Comparison of ENCODE assay signal across 11 cellular contexts in genomic region chr15:64938192-64938591, GRCh38. TPM values are rescaled to one million over a fixed set of nuclear protein-coding genes. Genes with fewer than 3 reads are reported as not detected.
DNase-seq lines count a peak whose midpoint lies in the region.
"Had no signal": no experiment of that assay in that cellular context is flagged by ENCODE, and none has a peak within 500 bp of the region (broad histone marks: within the 10 kb centered on the region; RNA-seq: fewer than 3 reads in every experiment).

No MANE protein-coding gene starts in this region.

- DNase-seq in A172 (ENCODE audit: low spot score) (peak; percentile 76), LoVo (ENCODE audit: low spot score) (peak; percentile 53), amniotic epithelial cell (ENCODE audit: low read depth) (peak; percentile 68), iris pigment epithelial cell (ENCODE audit: low read depth) (peak; percentile 55), OCI-M2 (lab: John Stamatoyannopoulos, UW; ENCODE audit: unreplicated experiment) (no peak), NCI-H446 (lab: John Stamatoyannopoulos, UW) (no peak), HK-2 (ENCODE audit: unreplicated experiment) (no peak)
- DNase-seq in activated naive CD4-positive, alpha-beta T cell treated with Interleukin-2 at 50 U/mL for 16 hours, result no peak
- DNase-seq: colonic mucosa; NCI-H526 treated with DMSO at 0.1 percent for 48 hours; stimulated activated CD4-positive, alpha-beta T cell treated with anti-CD3 and anti-CD28 coated beads, Interleukin-2, amount 100 ng/mL, for 48 hours had no signal

RNA-seq across cellular contexts. Expression of gene ANKDD1A, which starts 26.5 kb away (rescaled TPM):
- 5.9 and 15.7 TPM in 2 replicates for total RNA-seq in A172 (2014; rRNA removed; shearing (Covaris generic))

RNA-seq across cellular contexts. Expression of gene SPG21, which starts 51.5 kb away (rescaled TPM):
- 102 and 113 TPM in 2 replicates for total RNA-seq in A172 (2014; rRNA removed; shearing (Covaris generic))

Comparison
In these comparisons a context has a peak if more than half of its experiments do, and no peak if none do; other contexts are left out.
1. DNase-seq: peak in A172 (single experiment), LoVo (single experiment), amniotic epithelial cell (single experiment) and iris pigment epithelial cell (single experiment); none in OCI-M2 (single experiment), activated naive CD4-positive, alpha-beta T cell treated with Interleukin-2 at 50 U/mL for 16 hours (single experiment), NCI-H446 (0 of 2) and HK-2 (single experiment).